Comparison of ENCODE assay signal across 17 cellular contexts in the genomic region with DNA sequence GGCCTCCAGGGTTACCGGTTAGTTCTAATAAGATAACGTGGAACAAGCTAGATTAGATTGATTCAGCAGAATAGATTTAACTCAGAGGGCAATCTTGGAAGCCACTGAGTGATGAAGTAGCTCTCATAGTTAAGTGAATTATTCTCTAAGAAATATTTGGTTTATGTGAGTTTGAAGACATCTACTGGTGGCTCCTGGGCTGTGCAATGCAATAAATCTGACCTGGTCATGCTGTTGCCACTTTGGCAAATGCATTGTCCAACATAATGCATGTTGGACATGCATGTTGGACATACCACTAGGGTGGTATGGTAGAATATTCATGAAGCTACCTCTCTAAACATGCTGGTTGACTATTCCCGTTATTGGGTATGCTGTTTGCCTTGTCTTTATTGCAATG.
"Had no signal": no experiment of that assay in that cellular context is flagged by ENCODE, and none has a peak within 500 bp of the region (broad histone marks: within the 10 kb centered on the region; RNA-seq: fewer than 3 reads in every experiment).

No MANE protein-coding gene starts in this region.

- H3K27ac Mint-ChIP-seq: activated CD4-positive, alpha-beta memory T cell treated with anti-CD3 and anti-CD28 coated beads, Interleukin-2, amount 10 ng/mL, durations not matched to agents 7 days and 5 days; activated naive CD4-positive, alpha-beta T cell treated with anti-CD3 and anti-CD28 coated beads, Interleukin-2, amount 50 U/mL, for 72 hours; mesothelial cell of epicardium; stimulated activated naive CD8-positive, alpha-beta T cell treated with anti-CD3 and anti-CD28 coated beads, Interleukin-15, Interleukin-2, amounts not matched to agents 100 ng/mL and 50 ng/mL, for 24 hours; type B pancreatic cell had no signal

- H3K27me3 Mint-ChIP-seq: activated CD4-positive, alpha-beta memory T cell treated with anti-CD3 and anti-CD28 coated beads, Interleukin-2, amount 10 ng/mL, durations not matched to agents 7 days and 5 days; stimulated activated naive CD8-positive, alpha-beta T cell treated with anti-CD3 and anti-CD28 coated beads, Interleukin-15, Interleukin-2, amounts not matched to agents 100 ng/mL and 50 ng/mL, for 24 hours; type B pancreatic cell had no signal

- H3K36me3 ChIP-seq: prostate gland had no signal

- DNase-seq: activated CD4-positive, alpha-beta memory T cell treated with anti-CD3 and anti-CD28 coated beads, Interleukin-2, amount 10 ng/mL, durations not matched to agents 7 days and 5 days; activated CD4-positive, alpha-beta T cell treated with anti-CD3 and anti-CD28 coated beads for 4 hours; activated effector memory CD4-positive, alpha-beta T cell treated with Interleukin-2 at 50 U/mL for 16 hours; activated T-cell treated with anti-CD3 and anti-CD28 coated beads, Interleukin-2, amount 50 U/mL, for 4 hours; islet precursor cell; right cardiac atrium; small intestine; stimulated activated CD4-positive, alpha-beta T cell treated with anti-CD3 and anti-CD28 coated beads, Interleukin-4, amount 100 ng/mL, for 4 hours; stimulated activated CD8-positive, alpha-beta memory T cell treated with anti-CD3 and anti-CD28 coated beads, Interleukin-4, amount 100 ng/mL, for 48 hours had no signal

- H3K36me3 Mint-ChIP-seq: mesothelial cell of epicardium, type B pancreatic cell had no signal

- H3K4me1 ChIP-seq: prostate gland had no signal

- ATAC-seq: activated naive CD4-positive, alpha-beta T cell treated with anti-CD3 and anti-CD28 coated beads, Interleukin-2, amount 50 U/mL, for 72 hours; activated T-cell treated with anti-CD3 and anti-CD28 coated beads, Interleukin-2, amount 50 U/mL, for 4 hours; right cardiac atrium had no signal

- H3K27ac ChIP-seq: prostate gland had no signal

- H3K4me1 Mint-ChIP-seq: activated CD4-positive, alpha-beta memory T cell treated with anti-CD3 and anti-CD28 coated beads, Interleukin-2, amount 10 ng/mL, durations not matched to agents 7 days and 5 days; mesothelial cell of epicardium had no signal

- H3K9me3 ChIP-seq: prostate gland had no signal

- H3K4me3 ChIP-seq: lung, prostate gland had no signal

- H3K4me3 Mint-ChIP-seq: activated CD4-positive, alpha-beta memory T cell treated with anti-CD3 and anti-CD28 coated beads, Interleukin-2, amount 10 ng/mL, durations not matched to agents 7 days and 5 days; activated T-cell treated with anti-CD3 and anti-CD28 coated beads, Interleukin-2, amount 50 U/mL, for 4 hours; mesothelial cell of epicardium; stimulated activated naive CD8-positive, alpha-beta T cell treated with anti-CD3 and anti-CD28 coated beads, Interleukin-15, Interleukin-2, amounts not matched to agents 100 ng/mL and 50 ng/mL, for 24 hours; type B pancreatic cell had no signal

- FAIRE-seq: colon, endometrium, small intestine had no signal
